8 cellular contexts compared by ENCODE assay signal in genomic region chr11:130002846-130003716, GRCh38. TPM values are rescaled to one million over a fixed set of nuclear protein-coding genes. Genes with fewer than 3 reads are reported as not detected.
DNase-seq lines count a peak whose midpoint lies in the region; ATAC-seq and TF ChIP-seq lines count a peak whose summit lies in the region.

No MANE protein-coding gene starts in this region.

- peak overlapping the region; percentile 100 for H3K27ac Mint-ChIP-seq in T-helper 1 cell treated with Interleukin-12 subunit alpha and Interleukin-12 subunit beta and Interleukin-4 antibody, amounts not matched to agents 30 μg/mL and 1 μg/mL, for 36 hours

- H3K4me1 Mint-ChIP-seq in T-helper 1 cell treated with Interleukin-12 subunit alpha and Interleukin-12 subunit beta and Interleukin-4 antibody, amounts not matched to agents 30 μg/mL and 1 μg/mL, for 36 hours (ENCODE audit: low read depth), result peaks cover 10% of the 10 kb centered on the region

- intact Hi-C loops in left ventricle myocardium inferior (cut with micrococcal nuclease) (no loop called here), posterior vena cava (cut with DNase I) (loop anchor here (5.0 to 10.0 kb wide), 2 partner anchors 62 to 129 kb away; partner anchors contain the start of gene APLP2 (in 2 of the 2)), upper lobe of right lung (cut with DNase I) (no loop called here)

- H3K9me3 Mint-ChIP-seq in T-helper 1 cell treated with Interleukin-12 subunit alpha and Interleukin-12 subunit beta and Interleukin-4 antibody, amounts not matched to agents 30 μg/mL and 1 μg/mL, for 36 hours, result no peaks in the 10 kb centered on the region

- H3K27me3 ChIP-seq in left ventricle myocardium inferior (ENCODE audit: low read depth) (no peaks in the 10 kb centered on the region), upper lobe of right lung (no peaks in the 10 kb centered on the region)

- ATAC-seq in GM18498 (IDR thresholded peaks at IDR 0.05; ENCODE audit: unreplicated experiment), result peak; percentile 82
- peak; percentile 76 for ATAC-seq in HG02885 (IDR thresholded peaks at IDR 0.05; ENCODE audit: poor library complexity, unreplicated experiment)
- peak; percentile 87 for ATAC-seq in upper lobe of right lung

- TF ChIP-seq CTCF in left ventricle myocardium inferior (IDR thresholded peaks at IDR 0.05; ENCODE audit: borderline replicate concordance) (no peak), upper lobe of right lung (IDR thresholded peaks at IDR 0.05) (no peak)

- H3K4me3 Mint-ChIP-seq in T-helper 1 cell treated with Interleukin-12 subunit alpha and Interleukin-12 subunit beta and Interleukin-4 antibody, amounts not matched to agents 30 μg/mL and 1 μg/mL, for 36 hours, result peak overlapping the region; percentile 98

- DNase-seq in NCI-H1694 (lab: John Stamatoyannopoulos, UW) (peak; percentile 91), amygdala (lab: John Stamatoyannopoulos, UW) (peak; percentile 75 to 99 (median 96)), left ventricle myocardium inferior (peak; percentile 93), posterior vena cava (ENCODE audit: low spot score) (peak; percentile 98), upper lobe of right lung (peak; percentile 97)

- H3K27ac ChIP-seq in left ventricle myocardium inferior (replicated peaks) (peak overlapping the region; percentile 99), upper lobe of right lung (peak overlapping the region; percentile 100)

- peak overlapping the region; percentile 83 for H3K4me3 ChIP-seq in left ventricle myocardium inferior
- H3K4me3 ChIP-seq in upper lobe of right lung, result peak overlapping the region; percentile 81

- H3K27me3 Mint-ChIP-seq in T-helper 1 cell treated with Interleukin-12 subunit alpha and Interleukin-12 subunit beta and Interleukin-4 antibody, amounts not matched to agents 30 μg/mL and 1 μg/mL, for 36 hours (ENCODE audit: low read depth), result peaks cover 6% of the 10 kb centered on the region

- H3K4me1 ChIP-seq in left ventricle myocardium inferior (peaks cover 35% of the 10 kb centered on the region), upper lobe of right lung (peaks cover 17% of the 10 kb centered on the region)

- H3K36me3 Mint-ChIP-seq in T-helper 1 cell treated with Interleukin-12 subunit alpha and Interleukin-12 subunit beta and Interleukin-4 antibody, amounts not matched to agents 30 μg/mL and 1 μg/mL, for 36 hours (ENCODE audit: low read depth), result no peaks in the 10 kb centered on the region

- no peaks in the 10 kb centered on the region for H3K9me3 ChIP-seq in left ventricle myocardium inferior (replicated peaks)
- no peaks in the 10 kb centered on the region for H3K9me3 ChIP-seq in upper lobe of right lung

- H3K36me3 ChIP-seq in left ventricle myocardium inferior (no peaks in the 10 kb centered on the region), upper lobe of right lung (no peaks in the 10 kb centered on the region)

RNA-seq across cellular contexts. Expression of gene PRDM10, which starts 0.4 kb away (rescaled TPM):
- total RNA-seq in left ventricle myocardium inferior, result 5.4 TPM
- 10 to 100 TPM in 1 of 2 donors, 1 to 10 TPM in 1; 5.0 to 10.7 TPM for total RNA-seq in posterior vena cava
- 15.7 TPM for total RNA-seq in upper lobe of right lung

Comparison
In these comparisons a context has a peak if more than half of its experiments do, and no peak if none do; other contexts are left out.
1. Peak in every context shown above with its lines: DNase-seq, ATAC-seq, H3K4me3 ChIP-seq and H3K27ac ChIP-seq.
2. intact Hi-C loops: an anchor here in posterior vena cava (5.0 to 10.0 kb wide); none called in left ventricle myocardium inferior and upper lobe of right lung.